ENCODE assay signal across 9 cellular contexts in genomic region chr1:64042331-64043100, GRCh38.
A peak's percentile ranks its signal among the peaks of the same experiment; 100 is the strongest.
DNase-seq lines count a peak whose midpoint lies in the region; TF ChIP-seq lines count a peak whose summit lies in the region.
"Had no signal": no experiment of that assay in that cellular context is flagged by ENCODE, and none has a peak within 500 bp of the region (broad histone marks: within the 10 kb centered on the region; RNA-seq: fewer than 3 reads in every experiment).

No MANE protein-coding gene starts in this region.

- H3K27ac ChIP-seq in coronary artery (peak overlapping the region; percentile 89), mesenchymal stem cell (ENCODE audit: low read length, poor library complexity, severe bottlenecking) (peak overlapping the region; percentile 81), urinary bladder (ENCODE audit: low read depth) (peak overlapping the region; percentile 39)
- H3K27ac ChIP-seq: 22Rv1 had no signal

- H3K4me3 Mint-ChIP-seq in activated CD4-positive, alpha-beta T cell treated with anti-CD3 and anti-CD28 coated beads, Interleukin-2, amount 10 ng/mL, durations not matched to agents 7 days and 5 days, result no peak overlapping the region
- H3K4me3 Mint-ChIP-seq in glutamatergic neuron (ENCODE audit: unreplicated experiment), result no peak overlapping the region

- peak overlapping the region; percentile 51 to 86 for H3K18ac ChIP-seq in mesenchymal stem cell (ENCODE audit: low read depth in 1 of 2, low read length in 2 of 2)

- peak; percentile 65 for DNase-seq in DMS 273 (lab: John Stamatoyannopoulos, UW; ENCODE audit: unreplicated experiment)
- no peak for DNase-seq in DMS 273 treated with DMSO at 0.1 percent for 48 hours (lab: John Stamatoyannopoulos, UW)
- no peak for DNase-seq in coronary artery (ENCODE audit: low spot score)
- peak; percentile 73 for DNase-seq in mesenchymal stem cell
- no peak for DNase-seq in activated CD4-positive, alpha-beta T cell treated with anti-CD3 and anti-CD28 coated beads, Interleukin-2, amount 10 ng/mL, durations not matched to agents 7 days and 5 days
- DNase-seq in NCI-H2081 treated with DMSO at 0.1 percent for 48 hours (lab: John Stamatoyannopoulos, UW), result no peak
- DNase-seq in glutamatergic neuron, result no peak

- H3K79me1 ChIP-seq in mesenchymal stem cell (replicated peaks; ENCODE audit: low read length, poor library complexity, severe bottlenecking), result peaks cover 3% of the 10 kb centered on the region

- no peak overlapping the region for H4K8ac ChIP-seq in mesenchymal stem cell (ENCODE audit: low read length)

- no peak overlapping the region for H2BK120ac ChIP-seq in mesenchymal stem cell (ENCODE audit: low read depth, low read length)

- H3K4ac ChIP-seq in mesenchymal stem cell (ENCODE audit: low read depth in 1 of 2, low read length in 2 of 2), result peak overlapping the region in 1 of 2 experiments; percentile 83

- peak overlapping the region in 1 of 2 experiments; percentile 53 for H2BK12ac ChIP-seq in mesenchymal stem cell (ENCODE audit: low read length in 2 of 2)

- POLR2A ChIA-PET in activated CD4-positive, alpha-beta T cell treated with anti-CD3 and anti-CD28 coated beads, Interleukin-2, amount 10 ng/mL, durations not matched to agents 7 days and 5 days (lab: Charles Lee), result no interaction called here

- H3K4me2 ChIP-seq in mesenchymal stem cell (ENCODE audit: low read length, poor library complexity, severe bottlenecking), result no peak overlapping the region

- H3K9me3 ChIP-seq in mesenchymal stem cell (ENCODE audit: control insufficient read depth, low read length), result no peaks in the 10 kb centered on the region

- peak overlapping the region; percentile 97 for H2AK5ac ChIP-seq in mesenchymal stem cell (ENCODE audit: low read length, severe bottlenecking)

- H3K9me3 Mint-ChIP-seq in activated CD4-positive, alpha-beta T cell treated with anti-CD3 and anti-CD28 coated beads, Interleukin-2, amount 10 ng/mL, durations not matched to agents 7 days and 5 days, result no peaks in the 10 kb centered on the region
- no peaks in the 10 kb centered on the region for H3K9me3 Mint-ChIP-seq in glutamatergic neuron (ENCODE audit: unreplicated experiment)

- no peak overlapping the region for H3K14ac ChIP-seq in mesenchymal stem cell (ENCODE audit: low read length in 2 of 2)

- peaks cover 11% of the 10 kb centered on the region for H3K4me1 ChIP-seq in mesenchymal stem cell (ENCODE audit: control insufficient read depth, insufficient read depth, low read depth, low read length)
- H3K4me1 ChIP-seq in urinary bladder (ENCODE audit: insufficient read depth), result peaks cover 3% of the 10 kb centered on the region

- peak overlapping the region; percentile 59 for H2BK5ac ChIP-seq in mesenchymal stem cell (ENCODE audit: low read depth, low read length, poor library complexity, severe bottlenecking)

- no peak overlapping the region for H3K23ac ChIP-seq in mesenchymal stem cell (ENCODE audit: low read length in 2 of 2)

- no peaks in the 10 kb centered on the region for H3K4me1 Mint-ChIP-seq in activated CD4-positive, alpha-beta T cell treated with anti-CD3 and anti-CD28 coated beads, Interleukin-2, amount 10 ng/mL, durations not matched to agents 7 days and 5 days
- H3K4me1 Mint-ChIP-seq in glutamatergic neuron (ENCODE audit: low read depth, unreplicated experiment), result peaks cover 3% of the 10 kb centered on the region

- H3K36me3 Mint-ChIP-seq in activated CD4-positive, alpha-beta T cell treated with anti-CD3 and anti-CD28 coated beads, Interleukin-2, amount 10 ng/mL, durations not matched to agents 7 days and 5 days (ENCODE audit: low read depth), result no peaks in the 10 kb centered on the region
- H3K36me3 Mint-ChIP-seq in glutamatergic neuron (ENCODE audit: unreplicated experiment), result no peaks in the 10 kb centered on the region

- WGBS in mesenchymal stem cell, result 62% methylated on average over 10 of the region's 10 CpGs
- 33% methylated on average over 10 of the region's 10 CpGs for WGBS in urinary bladder

- no peak overlapping the region for H4K91ac ChIP-seq in mesenchymal stem cell (ENCODE audit: low read length)

- H3K27me3 Mint-ChIP-seq in activated CD4-positive, alpha-beta T cell treated with anti-CD3 and anti-CD28 coated beads, Interleukin-2, amount 10 ng/mL, durations not matched to agents 7 days and 5 days, result no peaks in the 10 kb centered on the region
- H3K27me3 Mint-ChIP-seq in glutamatergic neuron (ENCODE audit: unreplicated experiment), result peaks cover 3% of the 10 kb centered on the region

- TF ChIP-seq CTCF in coronary artery (IDR thresholded peaks at IDR 0.05), result no peak
- TF ChIP-seq CTCF in glutamatergic neuron (IDR thresholded peaks at IDR 0.05; ENCODE audit: partially characterized antibody, unreplicated experiment), result no peak

- no peak overlapping the region for H3K27ac Mint-ChIP-seq in activated CD4-positive, alpha-beta T cell treated with anti-CD3 and anti-CD28 coated beads, Interleukin-2, amount 10 ng/mL, durations not matched to agents 7 days and 5 days
- H3K27ac Mint-ChIP-seq in glutamatergic neuron (ENCODE audit: unreplicated experiment), result no peak overlapping the region

- no peaks in the 10 kb centered on the region for H3K36me3 ChIP-seq in mesenchymal stem cell (ENCODE audit: control insufficient read depth in 1 of 2, insufficient read depth in 2 of 2, low read depth in 1 of 2, low read length in 2 of 2)
- no peaks in the 10 kb centered on the region for H3K36me3 ChIP-seq in urinary bladder (ENCODE audit: insufficient read depth)

- H2AFZ ChIP-seq in mesenchymal stem cell (ENCODE audit: low read depth, low read length), result no peak overlapping the region

- peak overlapping the region; percentile 0 for H2BK15ac ChIP-seq in mesenchymal stem cell (ENCODE audit: low read depth, poor library complexity, severe bottlenecking)

- peak overlapping the region; percentile 74 for H3K9ac ChIP-seq in mesenchymal stem cell (ENCODE audit: low read length)

- CTCF ChIA-PET in activated CD4-positive, alpha-beta T cell treated with anti-CD3 and anti-CD28 coated beads, Interleukin-2, amount 10 ng/mL, durations not matched to agents 7 days and 5 days (lab: Charles Lee), result no interaction called here

- H3K27me3 ChIP-seq in mesenchymal stem cell (ENCODE audit: control insufficient read depth in 1 of 2, insufficient read depth in 1 of 2, low read length in 2 of 2), result no peaks in the 10 kb centered on the region

- H3K4me3 ChIP-seq in coronary artery, result peak overlapping the region; percentile 20
- peak overlapping the region in 1 of 2 experiments; percentile 21 for H3K4me3 ChIP-seq in mesenchymal stem cell (ENCODE audit: insufficient read depth in 1 of 2, low read depth in 1 of 2, low read length in 2 of 2)
- no peak overlapping the region for H3K4me3 ChIP-seq in urinary bladder (ENCODE audit: low read depth, low read length)

Comparison
In these comparisons a context has a peak if more than half of its experiments do, and no peak if none do; other contexts are left out.
1. DNase-seq: peak in DMS 273 (single experiment) and mesenchymal stem cell (single experiment); none in DMS 273 treated with DMSO at 0.1 percent for 48 hours (single experiment), coronary artery (single experiment), activated CD4-positive, alpha-beta T cell treated with anti-CD3 and anti-CD28 coated beads, Interleukin-2, amount 10 ng/mL, durations not matched to agents 7 days and 5 days (single experiment), NCI-H2081 treated with DMSO at 0.1 percent for 48 hours (single experiment) and glutamatergic neuron (single experiment).
2. H3K27ac ChIP-seq: peak in every context shown above with its lines; median percentile 89 in coronary artery; 81 in mesenchymal stem cell; 39 in urinary bladder.